13 cellular contexts compared by ENCODE assay signal in genomic region chr1:171739646-171740045, GRCh38. TPM values are rescaled to one million over a fixed set of nuclear protein-coding genes. Genes with fewer than 3 reads are reported as not detected.
DNase-seq lines count a peak whose midpoint lies in the region; ATAC-seq and TF ChIP-seq lines count a peak whose summit lies in the region.
"Had no signal": no experiment of that assay in that cellular context is flagged by ENCODE, and none has a peak within 500 bp of the region (broad histone marks: within the 10 kb centered on the region; RNA-seq: fewer than 3 reads in every experiment).

No MANE protein-coding gene starts in this region.

- no TSS peak for BruUV-seq in A673 (replicated peaks; lab: Mats Ljungman, UMichigan)

- ATAC-seq in activated naive CD4-positive, alpha-beta T cell treated with anti-CD3 and anti-CD28 coated beads, Interleukin-2, amount 50 U/mL, for 72 hours = no peak
- no peak for ATAC-seq in GM19397 (IDR thresholded peaks at IDR 0.05; ENCODE audit: unreplicated experiment)
- ATAC-seq: WTC11 had no signal

- no peaks in the 10 kb centered on the region for H3K27me3 ChIP-seq in A673 (replicated peaks; ENCODE audit: insufficient read depth, low read depth, low read length, poor library complexity)

- peaks cover 23% of the 10 kb centered on the region for H3K4me1 ChIP-seq in A673 (ENCODE audit: insufficient read depth, low read length, poor library complexity, severe bottlenecking)

- no peaks in the 10 kb centered on the region for H3K9me3 ChIP-seq in A673 (ENCODE audit: low read depth, low read length, poor library complexity, severe bottlenecking)
- H3K9me3 ChIP-seq: Caco-2 had no signal

- intact Hi-C loops in A673 (cut with micrococcal nuclease; ENCODE audit: unreplicated experiment) = no loop called here

- peaks cover 23 to 27% of the 10 kb centered on the region in 2 donors for H3K36me3 Mint-ChIP-seq in activated naive CD4-positive, alpha-beta T cell treated with anti-CD3 and anti-CD28 coated beads, Interleukin-2, amount 50 U/mL, for 72 hours

- no peak for TF ChIP-seq CTCF in A673 (conservative IDR thresholded peaks at IDR 0.05; ENCODE audit: low read depth, low read length)
- no peak for TF ChIP-seq CTCF in fibroblast of pulmonary artery (IDR thresholded peaks at IDR 0.05; ENCODE audit: low read length, missing control alignments)

- H3K4me3 ChIP-seq in A673 (ENCODE audit: low read depth, low read length, poor library complexity, severe bottlenecking) (no peak overlapping the region), fibroblast of pulmonary artery (replicated peaks; ENCODE audit: low read depth, low read length) (no peak overlapping the region)
- H3K4me3 ChIP-seq: lung had no signal

- CTCF ChIA-PET in A673 (lab: Charles Lee) = no interaction called here

- peak; percentile 50 for DNase-seq in A673 (ENCODE audit: low spot score)
- DNase-seq in ELR (ENCODE audit: low read depth) = peak; percentile 72
- no peak for DNase-seq in activated naive CD4-positive, alpha-beta T cell treated with anti-CD3 and anti-CD28 coated beads, Interleukin-2, amount 50 U/mL, for 72 hours (ENCODE audit: low spot score in 2 of 2)
- DNase-seq in fibroblast of pulmonary artery (ENCODE audit: low read depth) = peak; percentile 53
- no peak for DNase-seq in islet precursor cell
- DNase-seq in ecto neural progenitor cell (ENCODE audit: low spot score) = no peak
- DNase-seq in stimulated activated CD4-positive, alpha-beta T cell treated with anti-CD3 and anti-CD28 coated beads, Interleukin-4, amount 100 ng/mL, for 4 hours = no peak
- DNase-seq: aorta, Caco-2, head of caudate nucleus had no signal

- H3K27ac ChIP-seq in A673 (ENCODE audit: low read depth, low read length, poor library complexity, severe bottlenecking) = peak overlapping the region; percentile 43

- POLR2A ChIA-PET in A673 (lab: Charles Lee; ENCODE audit: low non-redundant PET) = no interaction called here

- peak overlapping the region; percentile 44 to 55 for H3K27ac Mint-ChIP-seq in activated naive CD4-positive, alpha-beta T cell treated with anti-CD3 and anti-CD28 coated beads, Interleukin-2, amount 50 U/mL, for 72 hours
- H3K27ac Mint-ChIP-seq: WTC11 had no signal

- H3K36me3 ChIP-seq in A673 (ENCODE audit: insufficient read depth, low read length, poor library complexity, severe bottlenecking) = no peaks in the 10 kb centered on the region

- no peaks in the 10 kb centered on the region for H3K9me3 Mint-ChIP-seq in activated naive CD4-positive, alpha-beta T cell treated with anti-CD3 and anti-CD28 coated beads, Interleukin-2, amount 50 U/mL, for 72 hours
- H3K9me3 Mint-ChIP-seq: WTC11 had no signal

RNA-seq across cellular contexts. Expression of gene VAMP4, which starts 2.2 kb away (rescaled TPM):
- 8.9 and 12.7 TPM in 2 replicates for total RNA-seq in A673 (2021)
- total RNA-seq in activated naive CD4-positive, alpha-beta T cell treated with anti-CD3 and anti-CD28 coated beads, Interleukin-2, amount 50 U/mL, for 72 hours = 10 to 100 TPM in 1 of 2 donors, 1 to 10 TPM in 1; 6.8 to 11.9 TPM

RNA-seq across cellular contexts. Expression of gene METTL13, which starts 41.8 kb away (rescaled TPM):
- total RNA-seq in A673 (2021) = 46.5 and 49.9 TPM in 2 replicates
- 10 to 100 TPM; 53.0 to 57.4 TPM for total RNA-seq in activated naive CD4-positive, alpha-beta T cell treated with anti-CD3 and anti-CD28 coated beads, Interleukin-2, amount 50 U/mL, for 72 hours

Comparison
In these comparisons a context has a peak if more than half of its experiments do, and no peak if none do; other contexts are left out.
1. DNase-seq: peak in A673 (single experiment), ELR (single experiment) and fibroblast of pulmonary artery (single experiment); none in activated naive CD4-positive, alpha-beta T cell treated with anti-CD3 and anti-CD28 coated beads, Interleukin-2, amount 50 U/mL, for 72 hours (0 of 2), islet precursor cell (single experiment), ecto neural progenitor cell (single experiment) and stimulated activated CD4-positive, alpha-beta T cell treated with anti-CD3 and anti-CD28 coated beads, Interleukin-4, amount 100 ng/mL, for 4 hours (0 of 2).